Comparison of ENCODE assay signal across 9 cellular contexts in genomic region chr1:245310605-245311531, GRCh38.
DNase-seq lines count a peak whose midpoint lies in the region; ATAC-seq and TF ChIP-seq lines count a peak whose summit lies in the region.
"Had no signal": no experiment of that assay in that cellular context is flagged by ENCODE, and none has a peak within 500 bp of the region (broad histone marks: within the 10 kb centered on the region; RNA-seq: fewer than 3 reads in every experiment).

No MANE protein-coding gene starts in this region.

- POLR2A ChIA-PET in CD4-positive, alpha-beta T cell (lab: Charles Lee), result interaction anchor here (0.5 kb wide), 1 partner anchor 709 kb away, joined by 3 read pairs; no protein-coding TSS in a partner anchor

- no peak for TF ChIP-seq CTCF in CD4-positive, alpha-beta T cell (IDR thresholded peaks at IDR 0.05)
- no peak for TF ChIP-seq CTCF in nephron progenitor cell (IDR thresholded peaks at IDR 0.05)

- intact Hi-C loops in CD4-positive, alpha-beta T cell (cut with DNase I, micrococcal nuclease), result no loop called here

- no peak overlapping the region for H3K27ac ChIP-seq in CD4-positive, alpha-beta T cell (ENCODE audit: low read depth, low read length)
- H3K27ac ChIP-seq: pancreas had no signal

- no peaks in the 10 kb centered on the region for H3K9me3 Mint-ChIP-seq in CD4-positive, alpha-beta T cell
- H3K9me3 Mint-ChIP-seq in activated naive CD8-positive, alpha-beta T cell treated with anti-CD3 and anti-CD28 coated beads for 36 hours, result no peaks in the 10 kb centered on the region
- H3K9me3 Mint-ChIP-seq in nephron progenitor cell, result peaks cover 19% of the 10 kb centered on the region

- H3K27me3 Mint-ChIP-seq in CD4-positive, alpha-beta T cell, result peaks cover 3% of the 10 kb centered on the region
- peaks cover 12% of the 10 kb centered on the region for H3K27me3 Mint-ChIP-seq in activated naive CD8-positive, alpha-beta T cell treated with anti-CD3 and anti-CD28 coated beads for 36 hours
- H3K27me3 Mint-ChIP-seq in nephron progenitor cell (ENCODE audit: low read depth, poor library complexity), result peaks cover 14% of the 10 kb centered on the region

- H3K4me1 Mint-ChIP-seq in CD4-positive, alpha-beta T cell (ENCODE audit: low read depth), result peaks cover 13% of the 10 kb centered on the region
- peaks cover 14% of the 10 kb centered on the region for H3K4me1 Mint-ChIP-seq in activated naive CD8-positive, alpha-beta T cell treated with anti-CD3 and anti-CD28 coated beads for 36 hours
- H3K4me1 Mint-ChIP-seq in nephron progenitor cell, result peaks cover 31% of the 10 kb centered on the region

- H3K36me3 Mint-ChIP-seq in CD4-positive, alpha-beta T cell (ENCODE audit: low read depth), result no peaks in the 10 kb centered on the region
- H3K36me3 Mint-ChIP-seq in activated naive CD8-positive, alpha-beta T cell treated with anti-CD3 and anti-CD28 coated beads for 36 hours, result no peaks in the 10 kb centered on the region
- peaks cover 43% of the 10 kb centered on the region for H3K36me3 Mint-ChIP-seq in nephron progenitor cell (ENCODE audit: low read depth)

- no peaks in the 10 kb centered on the region for H3K27me3 ChIP-seq in CD4-positive, alpha-beta T cell (ENCODE audit: control insufficient read depth, insufficient read depth, low read length)

- DNase-seq in CD4-positive, alpha-beta T cell, result no peak
- DNase-seq in MV-4-11 (lab: John Stamatoyannopoulos, UW), result peak; percentile 97
- no peak for DNase-seq in activated naive CD8-positive, alpha-beta T cell treated with anti-CD3 and anti-CD28 coated beads for 36 hours
- DNase-seq in nephron progenitor cell, result peak; percentile 32
- DNase-seq in HuH-7 (ENCODE audit: low spot score), result no peak

- peak; percentile 24 for ATAC-seq in CD4-positive, alpha-beta T cell (ENCODE audit: poor library complexity)
- ATAC-seq in GM21360 (IDR thresholded peaks at IDR 0.05; ENCODE audit: unreplicated experiment) (peak; percentile 68), HG03442 (IDR thresholded peaks at IDR 0.05; ENCODE audit: unreplicated experiment) (no peak), HG02763 (IDR thresholded peaks at IDR 0.05; ENCODE audit: unreplicated experiment) (no peak)

- H3K9me3 ChIP-seq in CD4-positive, alpha-beta T cell (ENCODE audit: control insufficient read depth, low read length), result no peaks in the 10 kb centered on the region
- H3K9me3 ChIP-seq: pancreas had no signal

- CTCF ChIA-PET in CD4-positive, alpha-beta T cell (lab: Charles Lee), result no interaction called here

- peak overlapping the region; percentile 52 for H3K27ac Mint-ChIP-seq in CD4-positive, alpha-beta T cell
- H3K27ac Mint-ChIP-seq in activated naive CD8-positive, alpha-beta T cell treated with anti-CD3 and anti-CD28 coated beads for 36 hours, result no peak overlapping the region
- peak overlapping the region; percentile 94 for H3K27ac Mint-ChIP-seq in nephron progenitor cell

- H3K4me3 Mint-ChIP-seq in CD4-positive, alpha-beta T cell, result peak overlapping the region; percentile 86
- peak overlapping the region; percentile 66 for H3K4me3 Mint-ChIP-seq in activated naive CD8-positive, alpha-beta T cell treated with anti-CD3 and anti-CD28 coated beads for 36 hours
- H3K4me3 Mint-ChIP-seq in nephron progenitor cell, result peak overlapping the region; percentile 73

Comparison
In these comparisons a context has a peak if more than half of its experiments do, and no peak if none do; other contexts are left out.
1. ATAC-seq: peak in CD4-positive, alpha-beta T cell (single experiment) and GM21360 (single experiment); none in HG03442 (single experiment) and HG02763 (single experiment).
2. DNase-seq: peak in MV-4-11 (single experiment) and nephron progenitor cell (single experiment); none in CD4-positive, alpha-beta T cell (0 of 10), activated naive CD8-positive, alpha-beta T cell treated with anti-CD3 and anti-CD28 coated beads for 36 hours (single experiment) and HuH-7 (single experiment).
3. Peak in every context shown above with its lines, with median percentiles within 50 percentile points of each other: H3K4me3 Mint-ChIP-seq.